ENCODE assay signal across 8 cellular contexts in genomic region chr2:86336350-86337234, GRCh38. TPM values are rescaled to one million over a fixed set of nuclear protein-coding genes. Genes with fewer than 3 reads are reported as not detected.
A peak's percentile ranks its signal among the peaks of the same experiment; 100 is the strongest.
DNase-seq lines count a peak whose midpoint lies in the region; ATAC-seq, FAIRE-seq and TF ChIP-seq lines count a peak whose summit lies in the region.

No MANE protein-coding gene starts in this region.

- peaks cover 66% of the 10 kb centered on the region for H3K27me3 Mint-ChIP-seq in activated T-cell treated with anti-CD3 and anti-CD28 coated beads, Interleukin-2, amount 50 U/mL, for 4 hours (ENCODE audit: low read depth)
- peaks cover 30% of the 10 kb centered on the region for H3K27me3 Mint-ChIP-seq in activated naive CD8-positive, alpha-beta T cell
- peaks cover 76% of the 10 kb centered on the region for H3K27me3 Mint-ChIP-seq in stimulated activated naive CD8-positive, alpha-beta T cell treated with anti-CD3 and anti-CD28 coated beads, Interleukin-15, amount 100 ng/mL, for 72 hours

- FAIRE-seq in GM12892 (lab: Jason Lieb, UNC), result no peak

- no peak for TF ChIP-seq POLR2A in GM12892 (IDR thresholded peaks at IDR 0.05; ENCODE audit: low read depth, low read length)

- H3K4me1 Mint-ChIP-seq in activated T-cell treated with anti-CD3 and anti-CD28 coated beads, Interleukin-2, amount 50 U/mL, for 4 hours (ENCODE audit: low read depth), result peaks cover 16% of the 10 kb centered on the region
- peaks cover 13% of the 10 kb centered on the region for H3K4me1 Mint-ChIP-seq in activated naive CD8-positive, alpha-beta T cell (ENCODE audit: low read depth)
- peaks cover 20% of the 10 kb centered on the region for H3K4me1 Mint-ChIP-seq in stimulated activated naive CD8-positive, alpha-beta T cell treated with anti-CD3 and anti-CD28 coated beads, Interleukin-15, amount 100 ng/mL, for 72 hours

- peak; percentile 15 to 32 for ATAC-seq in activated T-cell treated with anti-CD3 and anti-CD28 coated beads, Interleukin-2, amount 50 U/mL, for 4 hours
- ATAC-seq in left colon, result peak; percentile 6
- peak; percentile 37 for ATAC-seq in stimulated activated naive CD8-positive, alpha-beta T cell treated with anti-CD3 and anti-CD28 coated beads, Interleukin-15, amount 100 ng/mL, for 72 hours

- DNase-seq in activated T-cell treated with anti-CD3 and anti-CD28 coated beads, Interleukin-2, amount 50 U/mL, for 4 hours, result no peak
- no peak for DNase-seq in activated T-cell treated with anti-CD3 and anti-CD28 coated beads, Interleukin-2, amount 50 U/mL, for 1 hour
- DNase-seq in left colon (no peak), epidermal melanocyte (ENCODE audit: insufficient read length, low spot score) (no peak), foreskin melanocyte (no peak), GM12892 (ENCODE audit: insufficient read length) (no peak)
- DNase-seq in stimulated activated naive CD8-positive, alpha-beta T cell treated with anti-CD3 and anti-CD28 coated beads, Interleukin-15, amount 100 ng/mL, for 72 hours, result peak in 1 of 2 donors; percentile 13

- intact Hi-C loops in left colon (cut with DNase I, micrococcal nuclease), result no loop called here

- H3K36me3 Mint-ChIP-seq in activated T-cell treated with anti-CD3 and anti-CD28 coated beads, Interleukin-2, amount 50 U/mL, for 4 hours (ENCODE audit: insufficient read depth), result no peaks in the 10 kb centered on the region
- peaks cover 8% of the 10 kb centered on the region for H3K36me3 Mint-ChIP-seq in activated naive CD8-positive, alpha-beta T cell

- H3K9me3 Mint-ChIP-seq in activated T-cell treated with anti-CD3 and anti-CD28 coated beads, Interleukin-2, amount 50 U/mL, for 4 hours, result peaks cover 16% of the 10 kb centered on the region
- peaks cover 9% of the 10 kb centered on the region for H3K9me3 Mint-ChIP-seq in activated naive CD8-positive, alpha-beta T cell (ENCODE audit: low read depth)
- peaks cover 8 to 12% of the 10 kb centered on the region in 2 donors for H3K9me3 Mint-ChIP-seq in stimulated activated naive CD8-positive, alpha-beta T cell treated with anti-CD3 and anti-CD28 coated beads, Interleukin-15, amount 100 ng/mL, for 72 hours

- peak overlapping the region; percentile 75 for H3K4me3 Mint-ChIP-seq in activated T-cell treated with anti-CD3 and anti-CD28 coated beads, Interleukin-2, amount 50 U/mL, for 4 hours
- H3K4me3 Mint-ChIP-seq in activated naive CD8-positive, alpha-beta T cell, result peak overlapping the region; percentile 83
- peak overlapping the region; percentile 83 to 87 for H3K4me3 Mint-ChIP-seq in stimulated activated naive CD8-positive, alpha-beta T cell treated with anti-CD3 and anti-CD28 coated beads, Interleukin-15, amount 100 ng/mL, for 72 hours

- H3K27ac Mint-ChIP-seq in activated naive CD8-positive, alpha-beta T cell, result no peak overlapping the region
- H3K27ac Mint-ChIP-seq in stimulated activated naive CD8-positive, alpha-beta T cell treated with anti-CD3 and anti-CD28 coated beads, Interleukin-15, amount 100 ng/mL, for 72 hours, result peak overlapping the region in 1 of 2 donors; percentile 8

RNA-seq across cellular contexts. Expression of gene REEP1, which starts 0.8 kb away (rescaled TPM):
- under 1 TPM in 2 of 3 donors, not detected in 1; 0.13 to 0.35 TPM for total RNA-seq in activated T-cell treated with anti-CD3 and anti-CD28 coated beads, Interleukin-2, amount 50 U/mL, for 4 hours
- 1 to 10 TPM; 4.2 to 7.1 TPM for total RNA-seq in left colon
- polyA plus RNA-seq in GM12892 (2012; ENCODE audit: missing spikeins), result 0.42 TPM
